14 cellular contexts compared by ENCODE assay signal in genomic region chr6:125251516-125252229, GRCh38. TPM values are rescaled to one million over a fixed set of nuclear protein-coding genes. Genes with fewer than 3 reads are reported as not detected.
A peak's percentile ranks its signal among the peaks of the same experiment; 100 is the strongest.
DNase-seq lines count a peak whose midpoint lies in the region; ATAC-seq lines count a peak whose summit lies in the region.
"Had no signal": no experiment of that assay in that cellular context is flagged by ENCODE, and none has a peak within 500 bp of the region (broad histone marks: within the 10 kb centered on the region; RNA-seq: fewer than 3 reads in every experiment).

No MANE protein-coding gene starts in this region.

- H3K14ac ChIP-seq in trophoblast cell (ENCODE audit: low read length) = no peak overlapping the region

- H3K18ac ChIP-seq in trophoblast cell (ENCODE audit: low read length) = no peak overlapping the region

- H4K12ac ChIP-seq in trophoblast cell (ENCODE audit: low read depth, low read length) = no peak overlapping the region

- H3K79me1 ChIP-seq in trophoblast cell (ENCODE audit: low read length) = no peaks in the 10 kb centered on the region

- H2AK5ac ChIP-seq in trophoblast cell (ENCODE audit: low read length) = no peak overlapping the region

- H3K27ac ChIP-seq in GM23248 (no peak overlapping the region), SJSA1 (0 out of 2 replicates have a peak overlapping the region, but pooled peaks have one; percentile 8), trophoblast cell (ENCODE audit: low read depth, low read length) (no peak overlapping the region)
- H3K27ac ChIP-seq: stomach had no signal

- H3K4me2 ChIP-seq in GM23248 (ENCODE audit: unreplicated experiment) = peak overlapping the region; percentile 8
- no peak overlapping the region for H3K4me2 ChIP-seq in trophoblast cell (ENCODE audit: low read length)

- H3K23ac ChIP-seq in trophoblast cell (ENCODE audit: low read length) = no peak overlapping the region

- H3K4ac ChIP-seq in trophoblast cell (ENCODE audit: low read depth, low read length) = no peak overlapping the region

- H3K9me3 ChIP-seq in GM23248 (ENCODE audit: low read depth) = no peaks in the 10 kb centered on the region
- H3K9me3 ChIP-seq in SJSA1 (replicated peaks) = no peaks in the 10 kb centered on the region
- no peaks in the 10 kb centered on the region for H3K9me3 ChIP-seq in trophoblast cell (ENCODE audit: insufficient read depth, low read depth, low read length)
- H3K9me3 ChIP-seq: stomach had no signal

- in situ Hi-C loops in GM23248 (cut with MboI) = no loop called here

- H3F3A ChIP-seq in GM23248 (ENCODE audit: insufficient read depth) = no peaks in the 10 kb centered on the region

- H3K79me2 ChIP-seq in GM23248 (ENCODE audit: insufficient read depth) = no peaks in the 10 kb centered on the region
- H3K79me2 ChIP-seq in trophoblast cell (ENCODE audit: control insufficient read depth, insufficient read depth, low read length, poor library complexity) = no peaks in the 10 kb centered on the region

- DNase-seq in GM23248 (peak; percentile 22), SJSA1 (ENCODE audit: low read depth in 1 of 2, low spot score in 2 of 2) (peak in 1 of 2 experiments; percentile 48), fibroblast of peridontal ligament (ENCODE audit: extremely low read depth) (peak; percentile 52), renal cortical epithelial cell (ENCODE audit: low read depth) (peak; percentile 23), trophoblast cell (no peak), NCI-H2227 (lab: John Stamatoyannopoulos, UW; ENCODE audit: unreplicated experiment) (no peak)
- DNase-seq: activated B cell treated with CpG ODN at 0.5 μM for 24 hours, islet precursor cell, NCI-H1694, NCI-H526 treated with DMSO at 0.1 percent for 48 hours, SIG-M5, stomach had no signal

- no peak overlapping the region for H2BK5ac ChIP-seq in trophoblast cell (ENCODE audit: low read depth, low read length, poor library complexity)

- 24 to 27% methylated on average over 6 of the region's 6 CpGs for WGBS in GM23248 (ENCODE audit: low coverage in 1 of 2, low lambda C conversion rate in 2 of 2, missing lambda C conversion rate in 2 of 2), 2 experiments
- no CpG with 5 or more reads among the region's 6 CpGs for WGBS in trophoblast cell (ENCODE audit: extremely low coverage, insufficient coverage, insufficient read length)

- no peak overlapping the region for H2BK120ac ChIP-seq in trophoblast cell (ENCODE audit: insufficient read depth, low read length, poor library complexity)

- H3K27me3 ChIP-seq in GM23248 (replicated peaks; ENCODE audit: insufficient read depth) = no peaks in the 10 kb centered on the region
- H3K27me3 ChIP-seq in SJSA1 (replicated peaks) = no peaks in the 10 kb centered on the region
- no peaks in the 10 kb centered on the region for H3K27me3 ChIP-seq in trophoblast cell (ENCODE audit: insufficient read depth, low read length)
- H3K27me3 ChIP-seq: stomach had no signal

- H3K36me3 ChIP-seq in GM23248 (ENCODE audit: low read depth) (no peaks in the 10 kb centered on the region), SJSA1 (0 out of 2 replicates have a peak, but pooled peaks cover 3% of the 10 kb centered on the region), trophoblast cell (ENCODE audit: control insufficient read depth in 1 of 2, insufficient read depth in 2 of 2, low read length in 2 of 2) (no peaks in the 10 kb centered on the region)
- H3K36me3 ChIP-seq: stomach had no signal

- H2AFZ ChIP-seq in GM23248 (peak overlapping the region; percentile 67), trophoblast cell (ENCODE audit: insufficient read depth, low read length, poor library complexity) (no peak overlapping the region)

- H3K4me1 ChIP-seq in GM23248 (ENCODE audit: insufficient read depth) (peaks cover 19% of the 10 kb centered on the region), SJSA1 (replicated peaks) (peaks cover 11% of the 10 kb centered on the region), trophoblast cell (ENCODE audit: control insufficient read depth in 1 of 2, insufficient read depth in 2 of 2, low read length in 2 of 2) (no peaks in the 10 kb centered on the region)
- H3K4me1 ChIP-seq: stomach had no signal

- no peaks in the 10 kb centered on the region for H3K9me2 ChIP-seq in GM23248 (ENCODE audit: insufficient read depth)

- no peak overlapping the region for H4K91ac ChIP-seq in trophoblast cell (ENCODE audit: low read depth, low read length)

- H4K20me1 ChIP-seq in GM23248 (ENCODE audit: insufficient read depth) = no peaks in the 10 kb centered on the region

- no peak overlapping the region for H3K9ac ChIP-seq in GM23248
- H3K9ac ChIP-seq in trophoblast cell (ENCODE audit: low read length) = no peak overlapping the region

- H4K8ac ChIP-seq in trophoblast cell (ENCODE audit: low read depth, low read length) = no peak overlapping the region

- ATAC-seq in GM19455 (IDR thresholded peaks at IDR 0.05; ENCODE audit: unreplicated experiment) (no peak), HG03135 (IDR thresholded peaks at IDR 0.05; ENCODE audit: unreplicated experiment) (no peak)

- no peak overlapping the region for H2BK12ac ChIP-seq in trophoblast cell (ENCODE audit: low read length)

- H3K4me3 ChIP-seq in GM23248 = no peak overlapping the region
- no peak overlapping the region for H3K4me3 ChIP-seq in SJSA1
- H3K4me3 ChIP-seq in trophoblast cell (ENCODE audit: low read depth, low read length) = no peak overlapping the region
- H3K4me3 ChIP-seq: stomach had no signal

RNA-seq across cellular contexts. Expression of gene HDDC2, which starts 50.1 kb away (rescaled TPM):
- total RNA-seq in GM23248 (2014; rRNA removed; shearing (Covaris generic)) = 51.1 and 55.1 TPM in 2 replicates
- polyA plus RNA-seq in GM23248 (2016; fragmentation: Nextera tagmentation; extraction: Ambion mirVana) = 83.2 and 84.2 TPM in 2 replicates
- total RNA-seq in SJSA1 (2014; rRNA removed; shearing (Covaris generic)) = 156 and 194 TPM in 2 replicates
- total RNA-seq in renal cortical epithelial cell = 62.9 and 70.6 TPM in 2 replicates
- 44.4 and 47.3 TPM in 2 replicates for polyA plus RNA-seq in trophoblast cell (2013)

Comparison
In these comparisons a context has a peak if more than half of its experiments do, and no peak if none do; other contexts are left out.
1. DNase-seq: peak in GM23248 (single experiment), fibroblast of peridontal ligament (single experiment) and renal cortical epithelial cell (single experiment); none in trophoblast cell (0 of 2) and NCI-H2227 (single experiment).